Comparison of ENCODE assay signal across 33 cellular contexts in the genomic region with DNA sequence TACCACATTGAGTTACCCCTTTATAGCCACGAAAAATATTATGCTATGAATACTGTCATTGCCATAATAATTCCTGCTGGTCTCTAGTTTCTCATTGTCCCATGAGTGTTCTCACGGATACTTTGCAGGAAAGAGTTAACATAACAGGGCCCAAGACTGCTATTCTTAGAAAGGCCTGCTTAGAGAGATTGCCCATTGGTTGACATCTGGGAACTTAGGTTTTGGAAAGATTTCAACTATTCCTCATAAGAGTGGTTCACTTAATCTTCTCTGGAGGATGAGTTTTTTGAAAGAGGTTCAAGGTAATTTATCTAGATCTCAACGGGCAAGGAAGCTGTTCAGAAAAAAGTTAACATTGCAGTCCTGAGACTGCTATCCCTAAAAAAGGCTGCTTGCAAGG. TPM values are rescaled to one million over a fixed set of nuclear protein-coding genes. Genes with fewer than 3 reads are reported as not detected.
DNase-seq lines count a peak whose midpoint lies in the region; ATAC-seq, FAIRE-seq and TF ChIP-seq lines count a peak whose summit lies in the region.
"Had no signal": no experiment of that assay in that cellular context is flagged by ENCODE, and none has a peak within 500 bp of the region (broad histone marks: within the 10 kb centered on the region; RNA-seq: fewer than 3 reads in every experiment).

No MANE protein-coding gene starts in this region.

- WGBS in heart left ventricle, 4 donors, result 36 to 53% (median 38%) methylated on average over 3 of the region's 3 CpGs

- H3K36me3 Mint-ChIP-seq in astrocyte (ENCODE audit: low read depth, unreplicated experiment) (peaks cover 2% of the 10 kb centered on the region), mesothelial cell of epicardium (peaks cover 20% of the 10 kb centered on the region), neural progenitor cell (peaks cover 9% of the 10 kb centered on the region)
- peaks cover 9 to 19% of the 10 kb centered on the region in 2 donors for H3K36me3 Mint-ChIP-seq in stimulated activated naive B cell treated with anti-CD40 and anti-IgM and Interleukin-4, amounts not matched to agents 10 μg/mL and 1 μg/mL and 100 μg/mL, for 72 hours

- no peak for FAIRE-seq in astrocyte (lab: Jason Lieb, UNC)
- FAIRE-seq: endometrium, GM12878, keratinocyte had no signal

- H4K20me1 ChIP-seq in astrocyte (ENCODE audit: insufficient read depth, low read length), result peaks cover 4% of the 10 kb centered on the region
- H4K20me1 ChIP-seq in neural progenitor cell (ENCODE audit: low read depth), result no peaks in the 10 kb centered on the region

- H3K79me2 ChIP-seq in astrocyte (ENCODE audit: insufficient read depth, low read length) (peaks cover 2% of the 10 kb centered on the region), neural progenitor cell (ENCODE audit: low read depth) (no peaks in the 10 kb centered on the region)

- H3K27ac Mint-ChIP-seq in astrocyte (ENCODE audit: unreplicated experiment), result no peak overlapping the region
- peak overlapping the region; percentile 50 for H3K27ac Mint-ChIP-seq in mesothelial cell of epicardium
- H3K27ac Mint-ChIP-seq in stimulated activated naive B cell treated with anti-CD40 and anti-IgM and Interleukin-4, amounts not matched to agents 10 μg/mL and 1 μg/mL and 100 μg/mL, for 72 hours, result peak overlapping the region; percentile 17
- no peak overlapping the region for H3K27ac Mint-ChIP-seq in neural progenitor cell
- H3K27ac Mint-ChIP-seq: activated naive CD8-positive, alpha-beta T cell treated with anti-CD3 and anti-CD28 coated beads, Interleukin-2, amount 10 ng/mL, durations not matched to agents 7 days and 5 days; CD8-positive, alpha-beta memory T cell; nephron progenitor cell; stimulated activated naive CD8-positive, alpha-beta T cell treated with anti-CD3 and anti-CD28 coated beads, Interleukin-15, amount 100 ng/mL, for 72 hours had no signal

- H3K27me3 ChIP-seq in astrocyte (ENCODE audit: insufficient read depth, low read length), result no peaks in the 10 kb centered on the region
- no peaks in the 10 kb centered on the region for H3K27me3 ChIP-seq in heart left ventricle
- H3K27me3 ChIP-seq in neural progenitor cell, result no peaks in the 10 kb centered on the region
- H3K27me3 ChIP-seq: dorsolateral prefrontal cortex, ovary, spleen, thyroid gland, vagina had no signal

- TF ChIP-seq CTCF in astrocyte (IDR thresholded peaks at IDR 0.05; ENCODE audit: insufficient read depth, low read depth, low read length) (no peak), heart left ventricle (IDR thresholded peaks at IDR 0.05) (no peak), mesothelial cell of epicardium (IDR thresholded peaks at IDR 0.05; ENCODE audit: unreplicated experiment) (no peak), neural progenitor cell (IDR thresholded peaks at IDR 0.05) (no peak)

- H3K27ac ChIP-seq in astrocyte (ENCODE audit: low read depth, low read length) (no peak overlapping the region), heart left ventricle (peak overlapping the region in 10 of 12 donors; percentile 37 to 76 (median 65)), neural progenitor cell (no peak overlapping the region)
- H3K27ac ChIP-seq: dorsolateral prefrontal cortex, ovary, spleen, thyroid gland, vagina had no signal

- ATAC-seq in heart left ventricle, result peak; percentile 80 to 90 (median 87)
- ATAC-seq in stimulated activated naive B cell treated with anti-CD40 and anti-IgM and Interleukin-4, amounts not matched to agents 10 μg/mL and 1 μg/mL and 100 μg/mL, for 72 hours (replicated peaks), result no peak
- ATAC-seq: activated CD4-positive, CD25-positive, alpha-beta regulatory T cell treated with anti-CD3 and anti-CD28 coated beads, Interleukin-2, amount 50 U/mL, for 24 hours; GM12878; mucosa of descending colon; stimulated activated naive CD8-positive, alpha-beta T cell treated with anti-CD3 and anti-CD28 coated beads, Interleukin-15, amount 100 ng/mL, for 72 hours had no signal

- H3K4me2 ChIP-seq in astrocyte (ENCODE audit: low read length) (no peak overlapping the region), neural progenitor cell (no peak overlapping the region)

- H3K27me3 Mint-ChIP-seq in astrocyte (ENCODE audit: low read depth, unreplicated experiment) (no peaks in the 10 kb centered on the region), mesothelial cell of epicardium (ENCODE audit: low read depth) (no peaks in the 10 kb centered on the region), neural progenitor cell (ENCODE audit: insufficient read depth, low read depth) (peaks cover 2% of the 10 kb centered on the region)
- H3K27me3 Mint-ChIP-seq in stimulated activated naive B cell treated with anti-CD40 and anti-IgM and Interleukin-4, amounts not matched to agents 10 μg/mL and 1 μg/mL and 100 μg/mL, for 72 hours, result no peaks in the 10 kb centered on the region
- H3K27me3 Mint-ChIP-seq: activated naive CD8-positive, alpha-beta T cell treated with anti-CD3 and anti-CD28 coated beads, Interleukin-2, amount 10 ng/mL, durations not matched to agents 7 days and 5 days; CD8-positive, alpha-beta memory T cell; stimulated activated naive CD8-positive, alpha-beta T cell treated with anti-CD3 and anti-CD28 coated beads, Interleukin-15, amount 100 ng/mL, for 72 hours had no signal

- H3K9me3 ChIP-seq in astrocyte (ENCODE audit: insufficient read depth, low read depth, low read length), result no peaks in the 10 kb centered on the region
- no peaks in the 10 kb centered on the region for H3K9me3 ChIP-seq in heart left ventricle
- H3K9me3 ChIP-seq in neural progenitor cell (ENCODE audit: low read depth), result no peaks in the 10 kb centered on the region
- H3K9me3 ChIP-seq: mucosa of descending colon, ovary, spleen, thyroid gland, vagina had no signal

- H3K9ac ChIP-seq in astrocyte (ENCODE audit: low read length), result no peak overlapping the region
- no peak overlapping the region for H3K9ac ChIP-seq in neural progenitor cell

- H3K4me3 ChIP-seq in astrocyte (ENCODE audit: insufficient read depth, low read depth, low read length), result no peak overlapping the region
- H3K4me3 ChIP-seq in heart left ventricle, result peak overlapping the region in 3 of 12 donors; percentile 10 to 15 (median 10)
- no peak overlapping the region for H3K4me3 ChIP-seq in neural progenitor cell
- H3K4me3 ChIP-seq: dorsolateral prefrontal cortex, GM12878, mucosa of descending colon, ovary, spleen, thyroid gland, vagina had no signal

- no peaks in the 10 kb centered on the region for H3F3A ChIP-seq in neural progenitor cell (ENCODE audit: low read depth)

- no peak overlapping the region for H2AFZ ChIP-seq in astrocyte (ENCODE audit: low read depth, low read length)
- no peak overlapping the region for H2AFZ ChIP-seq in neural progenitor cell (replicated peaks)

- H3K36me3 ChIP-seq in astrocyte (ENCODE audit: insufficient read depth, low read length) (no peaks in the 10 kb centered on the region), heart left ventricle (peaks cover 0 to 34% (median 7%) of the 10 kb centered on the region in 9 donors), neural progenitor cell (peaks cover 5% of the 10 kb centered on the region)
- H3K36me3 ChIP-seq: ovary, thyroid gland, vagina had no signal

- H3K4me3 Mint-ChIP-seq in astrocyte (ENCODE audit: unreplicated experiment), result no peak overlapping the region
- no peak overlapping the region for H3K4me3 Mint-ChIP-seq in mesothelial cell of epicardium
- H3K4me3 Mint-ChIP-seq in stimulated activated naive B cell treated with anti-CD40 and anti-IgM and Interleukin-4, amounts not matched to agents 10 μg/mL and 1 μg/mL and 100 μg/mL, for 72 hours, result no peak overlapping the region
- no peak overlapping the region for H3K4me3 Mint-ChIP-seq in neural progenitor cell
- H3K4me3 Mint-ChIP-seq: activated naive CD8-positive, alpha-beta T cell treated with anti-CD3 and anti-CD28 coated beads, Interleukin-2, amount 10 ng/mL, durations not matched to agents 7 days and 5 days; CD8-positive, alpha-beta memory T cell; nephron progenitor cell; stimulated activated naive CD8-positive, alpha-beta T cell treated with anti-CD3 and anti-CD28 coated beads, Interleukin-15, amount 100 ng/mL, for 72 hours had no signal

- TF ChIP-seq POLR2A in heart left ventricle (IDR thresholded peaks at IDR 0.05), result no peak

- H3K4me1 ChIP-seq in astrocyte (ENCODE audit: insufficient read depth, low read length) (no peaks in the 10 kb centered on the region), heart left ventricle (peaks cover 0 to 24% (median 4%) of the 10 kb centered on the region in 12 donors), neural progenitor cell (no peaks in the 10 kb centered on the region)
- H3K4me1 ChIP-seq: spleen, thyroid gland, vagina had no signal

- H3K9me3 Mint-ChIP-seq in astrocyte (ENCODE audit: unreplicated experiment), result no peaks in the 10 kb centered on the region
- peaks cover 7% of the 10 kb centered on the region for H3K9me3 Mint-ChIP-seq in mesothelial cell of epicardium
- no peaks in the 10 kb centered on the region for H3K9me3 Mint-ChIP-seq in stimulated activated naive B cell treated with anti-CD40 and anti-IgM and Interleukin-4, amounts not matched to agents 10 μg/mL and 1 μg/mL and 100 μg/mL, for 72 hours
- H3K9me3 Mint-ChIP-seq in neural progenitor cell, result no peaks in the 10 kb centered on the region
- H3K9me3 Mint-ChIP-seq: activated naive CD8-positive, alpha-beta T cell treated with anti-CD3 and anti-CD28 coated beads, Interleukin-2, amount 10 ng/mL, durations not matched to agents 7 days and 5 days; CD8-positive, alpha-beta memory T cell; nephron progenitor cell; stimulated activated naive CD8-positive, alpha-beta T cell treated with anti-CD3 and anti-CD28 coated beads, Interleukin-15, amount 100 ng/mL, for 72 hours had no signal

- peaks cover 3% of the 10 kb centered on the region for H3K4me1 Mint-ChIP-seq in astrocyte (ENCODE audit: low read depth, unreplicated experiment)
- H3K4me1 Mint-ChIP-seq in mesothelial cell of epicardium, result peaks cover 4% of the 10 kb centered on the region
- no peaks in the 10 kb centered on the region for H3K4me1 Mint-ChIP-seq in stimulated activated naive B cell treated with anti-CD40 and anti-IgM and Interleukin-4, amounts not matched to agents 10 μg/mL and 1 μg/mL and 100 μg/mL, for 72 hours
- H3K4me1 Mint-ChIP-seq in neural progenitor cell, result no peaks in the 10 kb centered on the region
- H3K4me1 Mint-ChIP-seq: activated naive CD8-positive, alpha-beta T cell treated with anti-CD3 and anti-CD28 coated beads, Interleukin-2, amount 10 ng/mL, durations not matched to agents 7 days and 5 days; CD8-positive, alpha-beta memory T cell; nephron progenitor cell; stimulated activated naive CD8-positive, alpha-beta T cell treated with anti-CD3 and anti-CD28 coated beads, Interleukin-15, amount 100 ng/mL, for 72 hours had no signal

- peak; percentile 49 for DNase-seq in astrocyte (ENCODE audit: low read depth)
- DNase-seq in heart left ventricle, result no peak
- DNase-seq in mesothelial cell of epicardium (ENCODE audit: low spot score in 2 of 2, unreplicated experiment in 2 of 2), result no peak
- DNase-seq in stimulated activated naive B cell treated with anti-CD40 and anti-IgM and Interleukin-4, amounts not matched to agents 10 μg/mL and 1 μg/mL and 100 μg/mL, for 72 hours, result no peak
- no peak for DNase-seq in SHP77 (lab: John Stamatoyannopoulos, UW)
- DNase-seq in T-helper 2 cell, result no peak
- DNase-seq in neural progenitor cell (ENCODE audit: low spot score), result no peak
- DNase-seq: activated CD4-positive, alpha-beta T cell treated with anti-CD3 and anti-CD28 coated beads, Interleukin-2, amount 50 U/mL, for 4 hours; activated gamma-delta T cell treated with Interleukin-2 at 50 U/mL for 16 hours; activated naive CD8-positive, alpha-beta T cell treated with anti-CD3 and anti-CD28 coated beads, Interleukin-2, amount 10 ng/mL, durations not matched to agents 7 days and 5 days; activated T-cell treated with anti-CD3 and anti-CD28 coated beads, Interleukin-2, amount 50 U/mL, for 48 hours; CD8-positive, alpha-beta memory T cell; DMS 273 treated with DMSO at 0.1 percent for 48 hours; dorsolateral prefrontal cortex; glutamatergic neuron; HCEC 1CT; Kasumi-1; mucosa of descending colon; NCI-H2107; NCI-H446; NCI-H748 treated with DMSO at 0.1 percent for 48 hours; nephron progenitor cell; ovary; SHP77 treated with DMSO at 0.1 percent for 48 hours; spleen; stimulated activated CD8-positive, alpha-beta memory T cell treated with anti-CD3 and anti-CD28 coated beads, Interleukin-4, amount 100 ng/mL, for 48 hours; stimulated activated naive CD8-positive, alpha-beta T cell treated with anti-CD3 and anti-CD28 coated beads, Interleukin-15, amount 100 ng/mL, for 72 hours; thyroid gland had no signal

- intact Hi-C loops in heart left ventricle (cut with DNase I), result loop anchor here in 2 of 10 donors (1.0 to 10.0 kb wide), 2 partner anchors 19 to 101 kb away; partner anchors contain the start of genes KLHL28 (in 1 of the 2), PRPF39 (in 1 of the 2) and TOGARAM1 (in 1 of the 2)

RNA-seq across cellular contexts. Expression of gene PRPF39, which starts 18.4 kb away (rescaled TPM):
- 42.6 and 43.3 TPM in 2 replicates for total RNA-seq in astrocyte
- 10 to 100 TPM in 7 of 9 donors, 1 to 10 TPM in 2; 5.9 to 17.0 (median 13.3) TPM for total RNA-seq in heart left ventricle
- 10 to 100 TPM in 1 of 2 donors, 1 to 10 TPM in 1; 9.3 to 13.1 TPM for polyA plus RNA-seq in heart left ventricle
- total RNA-seq in mesothelial cell of epicardium, result 73.5 to 82.4 TPM (median 76.1 TPM) in 3 replicates
- 48.2 and 97.2 TPM in 2 replicates for total RNA-seq in neural progenitor cell (ENCODE audit: low replicate concordance)

Comparison
In these comparisons a context has a peak if more than half of its experiments do, and no peak if none do; other contexts are left out.
1. H3K27ac ChIP-seq: peak in heart left ventricle (10 of 12); none in astrocyte (single experiment) and neural progenitor cell (single experiment).
2. H3K27ac Mint-ChIP-seq: peak in mesothelial cell of epicardium (single experiment) and stimulated activated naive B cell treated with anti-CD40 and anti-IgM and Interleukin-4, amounts not matched to agents 10 μg/mL and 1 μg/mL and 100 μg/mL, for 72 hours (single experiment); none in astrocyte (single experiment) and neural progenitor cell (single experiment).
3. ATAC-seq: peak in heart left ventricle (4 of 4); none in stimulated activated naive B cell treated with anti-CD40 and anti-IgM and Interleukin-4, amounts not matched to agents 10 μg/mL and 1 μg/mL and 100 μg/mL, for 72 hours (0 of 2).